21 cellular contexts compared by ENCODE assay signal in genomic region chr13:26247608-26248007, GRCh38.
"Had no signal": no experiment of that assay in that cellular context is flagged by ENCODE, and none has a peak within 500 bp of the region (broad histone marks: within the 10 kb centered on the region; RNA-seq: fewer than 3 reads in every experiment).

No MANE protein-coding gene starts in this region.

- H3K4me3 ChIP-seq: esophagus squamous epithelium, left ventricle myocardium inferior, mucosa of descending colon, psoas muscle, suprapubic skin, transverse colon, uterus had no signal

- H3K4me1 ChIP-seq: esophagus squamous epithelium, left ventricle myocardium inferior, psoas muscle, suprapubic skin, transverse colon, uterus had no signal

- H3K9me3 ChIP-seq: esophagus squamous epithelium, mucosa of descending colon, psoas muscle, uterus had no signal

- H3K27ac ChIP-seq: esophagus squamous epithelium, left ventricle myocardium inferior, psoas muscle, suprapubic skin, transverse colon, uterus had no signal

- DNase-seq: activated CD4-positive, alpha-beta T cell treated with anti-CD3 and anti-CD28 coated beads, Interleukin-2, amount 10 ng/mL, durations not matched to agents 24 days and 14 days; activated CD8-positive, alpha-beta T cell treated with anti-CD3 and anti-CD28 coated beads, Interleukin-2, amount 10 ng/mL, durations not matched to agents 7 days and 5 days; activated effector memory CD4-positive, alpha-beta T cell treated with Interleukin-2 at 50 U/mL for 16 hours; activated naive CD4-positive, alpha-beta T cell treated with anti-CD3 and anti-CD28 coated beads, Interleukin-2, amount 50 U/mL, for 16 hours; activated T-cell treated with anti-CD3 and anti-CD28 coated beads, Interleukin-2, amount 50 U/mL, for 24 hours; dermis blood vessel endothelial cell; effector memory CD4-positive, alpha-beta T cell; esophagus squamous epithelium; foreskin melanocyte; glutamatergic neuron; left ventricle myocardium inferior; mucosa of descending colon; naive B cell; psoas muscle; right cardiac atrium; small intestine; stimulated activated CD4-positive, alpha-beta T cell treated with anti-CD3 and anti-CD28 coated beads, Interleukin-4, amount 100 ng/mL, for 1 hour; stimulated activated naive CD8-positive, alpha-beta T cell treated with anti-CD3 and anti-CD28 coated beads, Interleukin-15, amount 100 ng/mL, for 72 hours; transverse colon; uterus had no signal

- H3K27me3 ChIP-seq: suprapubic skin, transverse colon, uterus had no signal

- H3K36me3 ChIP-seq: esophagus squamous epithelium, left ventricle myocardium inferior, suprapubic skin, transverse colon, uterus had no signal

- ATAC-seq: activated CD8-positive, alpha-beta T cell treated with anti-CD3 and anti-CD28 coated beads, Interleukin-2, amount 10 ng/mL, durations not matched to agents 7 days and 5 days; mucosa of descending colon; psoas muscle; right cardiac atrium; stimulated activated naive CD8-positive, alpha-beta T cell treated with anti-CD3 and anti-CD28 coated beads, Interleukin-15, amount 100 ng/mL, for 72 hours had no signal
